Comparison of ENCODE assay signal across 8 cellular contexts in the genomic region with DNA sequence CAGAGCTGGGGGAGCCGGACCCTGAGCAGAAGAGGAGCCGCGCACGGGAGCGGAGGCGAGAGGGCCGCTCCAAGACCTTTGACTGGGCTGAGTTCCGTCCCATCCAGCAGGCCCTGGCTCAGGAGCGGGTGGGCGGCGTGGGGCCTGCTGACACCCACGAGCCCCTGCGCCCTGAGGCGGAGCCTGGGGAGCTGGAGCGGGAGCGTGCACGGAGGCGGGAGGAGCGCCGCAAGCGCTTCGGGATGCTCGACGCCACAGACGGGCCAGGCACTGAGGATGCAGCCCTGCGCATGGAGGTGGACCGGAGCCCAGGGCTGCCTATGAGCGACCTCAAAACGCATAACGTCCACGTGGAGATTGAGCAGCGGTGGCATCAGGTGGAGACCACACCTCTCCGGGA. TPM values are rescaled to one million over a fixed set of nuclear protein-coding genes. Genes with fewer than 3 reads are reported as not detected.
DNase-seq lines count a peak whose midpoint lies in the region; ATAC-seq, FAIRE-seq and TF ChIP-seq lines count a peak whose summit lies in the region.
"Not testable (repeated sequence)": the region's sequence is repeated elsewhere in the genome, so short reads cannot be mapped to it uniquely, and the experiment has no call there.

No MANE protein-coding gene starts in this region.

- BruUV-seq in Caco-2 (replicated peaks; lab: Mats Ljungman, UMichigan) (TSS peak; percentile 57), mammary epithelial cell (replicated peaks; lab: Mats Ljungman, UMichigan) (TSS peak; percentile 75), endothelial cell of umbilical vein (replicated peaks; lab: Mats Ljungman, UMichigan) (TSS peak; percentile 63)

- not testable (repeated sequence) for H3K4me3 ChIP-seq in Caco-2 (ENCODE audit: low read depth, low read length); mammary epithelial cell (replicated peaks in 1 of 3; ENCODE audit: insufficient read depth in 1 of 3, low read depth in 2 of 3, low read length in 3 of 3); endothelial cell of umbilical vein (replicated peaks in 1 of 3; ENCODE audit: insufficient read depth in 1 of 3, low read depth in 1 of 3, low read length in 3 of 3); prostate gland; gastrocnemius medialis

- TF ChIP-seq POLR2A in endothelial cell of umbilical vein (IDR thresholded peaks at IDR 0.05; ENCODE audit: low read depth, low read length); prostate gland (IDR thresholded peaks at IDR 0.05); gastrocnemius medialis (IDR thresholded peaks at IDR 0.05): not testable (repeated sequence)

- 89% methylated on average over 9 of the region's 33 CpGs for WGBS in mammary epithelial cell (ENCODE audit: low coverage, missing lambda C conversion rate)
- 95% methylated on average over 29 of the region's 33 CpGs for WGBS in prostate gland

- not testable (repeated sequence) for H3K4me2 ChIP-seq in mammary epithelial cell (ENCODE audit: insufficient read depth, low read depth, low read length); endothelial cell of umbilical vein (ENCODE audit: insufficient read depth, low read length)

- FAIRE-seq in endothelial cell of umbilical vein (lab: Jason Lieb, UNC): not testable (repeated sequence)

- H3K4me1 ChIP-seq in Caco-2; endothelial cell of umbilical vein (ENCODE audit: control insufficient read depth, extremely low read depth, insufficient read depth, low read length); prostate gland (replicated peaks): not testable (repeated sequence)
- H3K4me1 ChIP-seq in mammary epithelial cell (ENCODE audit: insufficient read depth, low read length) (peaks cover 30% of the 10 kb centered on the region), gastrocnemius medialis (peaks cover 17 to 31% of the 10 kb centered on the region in 2 donors)

- H3K9me3 Mint-ChIP-seq in Caco-2 (ENCODE audit: unreplicated experiment); stimulated activated effector memory CD8-positive, alpha-beta T cell treated with anti-CD3 and anti-CD28 coated beads, Interleukin-12 subunit alpha, Interleukin-12 subunit beta, amount 100 ng/mL, for 72 hours; stimulated activated naive CD8-positive, alpha-beta T cell treated with anti-CD3 and anti-CD28 coated beads, Interleukin-15, amount 100 ng/mL, for 72 hours: not testable (repeated sequence)

- not testable (repeated sequence) for H3K27ac Mint-ChIP-seq in Caco-2 (ENCODE audit: unreplicated experiment); stimulated activated naive CD8-positive, alpha-beta T cell treated with anti-CD3 and anti-CD28 coated beads, Interleukin-15, amount 100 ng/mL, for 72 hours
- H3K27ac Mint-ChIP-seq in stimulated activated effector memory CD8-positive, alpha-beta T cell treated with anti-CD3 and anti-CD28 coated beads, Interleukin-12 subunit alpha, Interleukin-12 subunit beta, amount 100 ng/mL, for 72 hours: peak overlapping the region; percentile 11

- H3K27me3 ChIP-seq in Caco-2 (replicated peaks; ENCODE audit: control insufficient read depth, insufficient read depth, low read length); mammary epithelial cell (ENCODE audit: insufficient read depth, low read length); endothelial cell of umbilical vein (ENCODE audit: control insufficient read depth in 2 of 2, insufficient read depth in 2 of 2, low read length in 2 of 2); prostate gland (replicated peaks; ENCODE audit: insufficient read depth); gastrocnemius medialis: not testable (repeated sequence)

- peaks cover 89% of the 10 kb centered on the region for H3K36me3 Mint-ChIP-seq in Caco-2 (ENCODE audit: insufficient read depth, unreplicated experiment)
- H3K36me3 Mint-ChIP-seq in stimulated activated effector memory CD8-positive, alpha-beta T cell treated with anti-CD3 and anti-CD28 coated beads, Interleukin-12 subunit alpha, Interleukin-12 subunit beta, amount 100 ng/mL, for 72 hours: peaks cover 93% of the 10 kb centered on the region

- H4K20me1 ChIP-seq in mammary epithelial cell (ENCODE audit: insufficient read depth, low read length); endothelial cell of umbilical vein (replicated peaks; ENCODE audit: control insufficient read depth, extremely low read depth, insufficient read depth, low read length): not testable (repeated sequence)

- in situ Hi-C loops in mammary epithelial cell (cut with MboI; ENCODE audit: low sequenced_read_pairs in 2 of 2): not testable (repeated sequence)
- in situ Hi-C loops in gastrocnemius medialis (cut with MboI; ENCODE audit: low sequenced_read_pairs in 4 of 4): loop anchor here in 1 of 4 donors (10.0 kb wide), 1 partner anchor 164 kb away; no protein-coding TSS in a partner anchor

- H3K36me3 ChIP-seq in Caco-2 (ENCODE audit: control insufficient read depth, insufficient read depth, low read length) (peaks cover 10% of the 10 kb centered on the region), mammary epithelial cell (ENCODE audit: insufficient read depth, low read length) (peaks cover 47% of the 10 kb centered on the region), endothelial cell of umbilical vein (ENCODE audit: control insufficient read depth in 2 of 2, extremely low read depth in 1 of 2, insufficient read depth in 2 of 2, low read length in 2 of 2) (peaks cover 28 to 62% of the 10 kb centered on the region in 2 experiments), prostate gland (peaks cover 0 to 30% of the 10 kb centered on the region in 2 donors), gastrocnemius medialis (peaks cover 0 to 79% of the 10 kb centered on the region in 2 donors)

- not testable (repeated sequence) for H3K27me3 Mint-ChIP-seq in Caco-2 (ENCODE audit: insufficient read depth, unreplicated experiment); stimulated activated naive CD8-positive, alpha-beta T cell treated with anti-CD3 and anti-CD28 coated beads, Interleukin-15, amount 100 ng/mL, for 72 hours

- H3K79me2 ChIP-seq in mammary epithelial cell (ENCODE audit: insufficient read depth, low read length): peaks cover 46% of the 10 kb centered on the region
- H3K79me2 ChIP-seq in endothelial cell of umbilical vein (ENCODE audit: control insufficient read depth, insufficient read depth, low read length): not testable (repeated sequence)

- H3K9ac ChIP-seq in mammary epithelial cell (ENCODE audit: insufficient read depth, low read length); endothelial cell of umbilical vein (replicated peaks; ENCODE audit: extremely low read depth, insufficient read depth, low read length): not testable (repeated sequence)

- dilution Hi-C loops in mammary epithelial cell (cut with HindIII; ENCODE audit: low sequenced_read_pairs); endothelial cell of umbilical vein (cut with MboI; ENCODE audit: extremely low pct_ligation_motif_present, low sequenced_read_pairs): not testable (repeated sequence)

- not testable (repeated sequence) for H2AFZ ChIP-seq in mammary epithelial cell (ENCODE audit: low read depth, low read length); endothelial cell of umbilical vein (ENCODE audit: low read depth, low read length)

- intact Hi-C loops in Caco-2 (cut with micrococcal nuclease; ENCODE audit: unreplicated experiment); endothelial cell of umbilical vein (cut with micrococcal nuclease); prostate gland (cut with DNase I): not testable (repeated sequence)
- intact Hi-C loops in mammary epithelial cell (cut with micrococcal nuclease) (loop anchor here (5.0 kb wide), 1 partner anchor 149 kb away; no protein-coding TSS in a partner anchor), gastrocnemius medialis (cut with DNase I; ENCODE audit: low total_unique reads) (loop anchor here (2.0 kb wide), 1 partner anchor 18 kb away; no protein-coding TSS in a partner anchor)

- H3K4me3 Mint-ChIP-seq in Caco-2 (ENCODE audit: unreplicated experiment); stimulated activated effector memory CD8-positive, alpha-beta T cell treated with anti-CD3 and anti-CD28 coated beads, Interleukin-12 subunit alpha, Interleukin-12 subunit beta, amount 100 ng/mL, for 72 hours; stimulated activated naive CD8-positive, alpha-beta T cell treated with anti-CD3 and anti-CD28 coated beads, Interleukin-15, amount 100 ng/mL, for 72 hours: not testable (repeated sequence)

- not testable (repeated sequence) for DNase-seq in Caco-2; RWPE1 (ENCODE audit: low spot score); mammary epithelial cell; endothelial cell of umbilical vein (ENCODE audit: low read depth, low spot score); prostate gland (ENCODE audit: low spot score); gastrocnemius medialis; stimulated activated effector memory CD8-positive, alpha-beta T cell treated with anti-CD3 and anti-CD28 coated beads, Interleukin-12 subunit alpha, Interleukin-12 subunit beta, amount 100 ng/mL, for 72 hours (ENCODE audit: low spot score in 2 of 2); stimulated activated naive CD8-positive, alpha-beta T cell treated with anti-CD3 and anti-CD28 coated beads, Interleukin-15, amount 100 ng/mL, for 72 hours

- H3K9me3 ChIP-seq in Caco-2; mammary epithelial cell (replicated peaks; ENCODE audit: insufficient read depth, low read length); endothelial cell of umbilical vein (replicated peaks; ENCODE audit: control insufficient read depth, insufficient read depth, low read length); prostate gland; gastrocnemius medialis: not testable (repeated sequence)

- not testable (repeated sequence) for H3K4me1 Mint-ChIP-seq in Caco-2 (ENCODE audit: low read depth, unreplicated experiment)
- H3K4me1 Mint-ChIP-seq in stimulated activated effector memory CD8-positive, alpha-beta T cell treated with anti-CD3 and anti-CD28 coated beads, Interleukin-12 subunit alpha, Interleukin-12 subunit beta, amount 100 ng/mL, for 72 hours: peaks cover 15% of the 10 kb centered on the region
- H3K4me1 Mint-ChIP-seq in stimulated activated naive CD8-positive, alpha-beta T cell treated with anti-CD3 and anti-CD28 coated beads, Interleukin-15, amount 100 ng/mL, for 72 hours: peaks cover 14% of the 10 kb centered on the region

- ATAC-seq in gastrocnemius medialis; stimulated activated effector memory CD8-positive, alpha-beta T cell treated with anti-CD3 and anti-CD28 coated beads, Interleukin-12 subunit alpha, Interleukin-12 subunit beta, amount 100 ng/mL, for 72 hours: not testable (repeated sequence)
- ATAC-seq in stimulated activated naive CD8-positive, alpha-beta T cell treated with anti-CD3 and anti-CD28 coated beads, Interleukin-15, amount 100 ng/mL, for 72 hours: peak; percentile 20

- TF ChIP-seq CTCF in Caco-2 (IDR thresholded peaks at IDR 0.05; ENCODE audit: insufficient read depth in 1 of 2, low read depth in 1 of 2, low read length in 1 of 2, severe bottlenecking in 1 of 2, unreplicated experiment in 1 of 2); RWPE1 (conservative IDR thresholded peaks at IDR 0.05; ENCODE audit: low read depth); mammary epithelial cell (conservative IDR thresholded peaks at IDR 0.05 in 1 of 2, IDR thresholded peaks at IDR 0.05 in 1 of 2; ENCODE audit: extremely low read depth in 1 of 2, insufficient read depth in 1 of 2, low read depth in 1 of 2, low read length in 2 of 2); endothelial cell of umbilical vein (IDR thresholded peaks at IDR 0.05; ENCODE audit: extremely low read depth in 1 of 2, insufficient read depth in 1 of 2, low read depth in 1 of 2, low read length in 2 of 2); prostate gland (IDR thresholded peaks at IDR 0.05); gastrocnemius medialis (IDR thresholded peaks at IDR 0.05 in 4 of 5, conservative IDR thresholded peaks at IDR 0.05 in 1 of 5): not testable (repeated sequence)

- H3K27ac ChIP-seq in RWPE1 (peak overlapping the region; percentile 92), prostate gland (peak overlapping the region; percentile 54), gastrocnemius medialis (peak overlapping the region in 3 of 4 donors; percentile 56 to 76 (median 64))
- not testable (repeated sequence) for H3K27ac ChIP-seq in mammary epithelial cell (ENCODE audit: insufficient read depth, low read depth, low read length); endothelial cell of umbilical vein (ENCODE audit: insufficient read depth, low read depth, low read length)

- H3K9me1 ChIP-seq in endothelial cell of umbilical vein (replicated peaks; ENCODE audit: control insufficient read depth, extremely low read depth, insufficient read depth, low read length): not testable (repeated sequence)

- POLR2A ChIA-PET in Caco-2 (lab: Charles Lee); RWPE1 (lab: Yijun Ruan, JAX; ENCODE audit: low non-redundant PET); endothelial cell of umbilical vein (lab: Charles Lee): not testable (repeated sequence)

- CTCF ChIA-PET in Caco-2 (lab: Charles Lee); mammary epithelial cell (lab: Charles Lee; ENCODE audit: low non-redundant PET): not testable (repeated sequence)
- CTCF ChIA-PET in RWPE1 (lab: Yijun Ruan, JAX): interaction anchor here (0.5 kb wide), 1 partner anchor 483 kb away, joined by 12 read pairs; no protein-coding TSS in a partner anchor
- CTCF ChIA-PET in endothelial cell of umbilical vein (lab: Charles Lee): interaction anchor here (1.0 kb wide), 1 partner anchor 17 kb away, joined by 4 read pairs; no protein-coding TSS in a partner anchor

RNA-seq across cellular contexts. Expression of a gene that starts 47.6 kb away (rescaled TPM):
- total RNA-seq in Caco-2 (2022) (7.1 and 8.0 TPM in 2 replicates), mammary epithelial cell (1 to 10 TPM; 1.8 to 4.3 TPM), endothelial cell of umbilical vein (2.7 and 4.4 TPM in 2 replicates), prostate gland (10 to 100 TPM in 1 of 2 donors, 1 to 10 TPM in 1; 9.5 to 26.4 TPM), gastrocnemius medialis (1 to 10 TPM; 1.9 to 5.1 (median 2.7) TPM)
- polyA plus RNA-seq in mammary epithelial cell (1.7 TPM), endothelial cell of umbilical vein (2.9 and 3.5 TPM in 2 replicates)
- polyA minus RNA-seq in mammary epithelial cell (not detected), endothelial cell of umbilical vein (2.4 and 3.9 TPM in 2 replicates)
- 2.2 and 2.6 TPM in 2 replicates for polyA plus RNA-seq in endothelial cell of umbilical vein (2011; cell fraction: cytosol; rRNA removed)
- polyA plus RNA-seq in endothelial cell of umbilical vein (2011; cell fraction: nucleus; rRNA removed): 2.4 and 2.9 TPM in 2 replicates
- polyA plus RNA-seq in endothelial cell of umbilical vein (2012): 2.7 and 3.6 TPM in 2 replicates
- polyA minus RNA-seq in endothelial cell of umbilical vein (2011; cell fraction: cytosol; rRNA and poly(A)+ RNA removed): 2.8 TPM
- polyA minus RNA-seq in endothelial cell of umbilical vein (2011; cell fraction: nucleus; rRNA and poly(A)+ RNA removed): 0.91 and 0.96 TPM in 2 replicates
